ENCODE assay signal across 15 cellular contexts in the genomic region with DNA sequence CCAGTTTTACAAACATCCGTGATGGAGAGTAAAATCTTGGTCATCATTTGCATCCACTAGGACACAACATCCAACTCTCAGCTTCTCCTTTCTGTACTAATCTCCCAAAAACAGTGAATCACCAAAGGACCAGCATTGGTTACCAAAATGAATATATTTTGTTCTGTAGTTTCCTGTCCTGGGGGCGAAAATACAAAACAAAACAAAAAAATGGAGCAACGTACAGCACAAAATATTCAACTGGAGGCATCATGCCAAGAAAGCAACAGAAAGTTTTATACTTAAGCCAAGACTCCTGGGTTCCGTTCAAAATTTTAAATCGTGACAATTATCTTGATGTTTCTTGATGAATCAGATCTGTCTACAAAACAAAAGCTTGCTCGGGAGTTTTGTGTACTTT.
DNase-seq lines count a peak whose midpoint lies in the region; ATAC-seq, FAIRE-seq and TF ChIP-seq lines count a peak whose summit lies in the region.
"Had no signal": no experiment of that assay in that cellular context is flagged by ENCODE, and none has a peak within 500 bp of the region (broad histone marks: within the 10 kb centered on the region; RNA-seq: fewer than 3 reads in every experiment).

No MANE protein-coding gene starts in this region.

- in situ Hi-C loops in mammary epithelial cell (cut with MboI; ENCODE audit: low sequenced_read_pairs in 2 of 2): no loop called here

- dilution Hi-C loops in mammary epithelial cell (cut with HindIII; ENCODE audit: low sequenced_read_pairs): no loop called here
- dilution Hi-C loops in keratinocyte (cut with MboI; ENCODE audit: extremely low pct_ligation_motif_present, low sequenced_read_pairs): no loop called here

- no peak overlapping the region for H3K27ac Mint-ChIP-seq in activated naive CD8-positive, alpha-beta T cell treated with anti-CD3 and anti-CD28 coated beads for 36 hours
- H3K27ac Mint-ChIP-seq: activated CD4-positive, alpha-beta T cell treated with anti-CD3 and anti-CD28 coated beads, Interleukin-2, amount 10 ng/mL, durations not matched to agents 7 days and 5 days; immature natural killer cell; T-cell had no signal

- H3K4me3 Mint-ChIP-seq in activated naive CD8-positive, alpha-beta T cell treated with anti-CD3 and anti-CD28 coated beads for 36 hours: no peak overlapping the region
- H3K4me3 Mint-ChIP-seq: activated CD4-positive, alpha-beta T cell treated with anti-CD3 and anti-CD28 coated beads, Interleukin-2, amount 10 ng/mL, durations not matched to agents 7 days and 5 days; immature natural killer cell; T-cell had no signal

- no TSS peak for BruUV-seq in mammary epithelial cell (replicated peaks; lab: Mats Ljungman, UMichigan)

- no peaks in the 10 kb centered on the region for H4K20me1 ChIP-seq in mammary epithelial cell (ENCODE audit: insufficient read depth, low read length)
- no peaks in the 10 kb centered on the region for H4K20me1 ChIP-seq in keratinocyte (ENCODE audit: control insufficient read depth, extremely low read depth, insufficient read depth, low read length)

- H3K27me3 ChIP-seq in mammary epithelial cell (ENCODE audit: insufficient read depth, low read length) (no peaks in the 10 kb centered on the region), keratinocyte (ENCODE audit: control insufficient read depth, extremely low read depth, insufficient read depth, low read length) (no peaks in the 10 kb centered on the region), upper lobe of right lung (no peaks in the 10 kb centered on the region)
- H3K27me3 ChIP-seq: cardiac muscle cell, Peyer's patch, spleen had no signal

- CTCF ChIA-PET in HEK293 (lab: Yijun Ruan, JAX) (interaction anchor here (0.6 to 0.8 kb wide), 4 partner anchors 129 to 1339 kb away, joined by 3 to 4 read pairs (median 4); no protein-coding TSS in a partner anchor), mammary epithelial cell (lab: Charles Lee; ENCODE audit: low non-redundant PET) (no interaction called here)

- no peaks in the 10 kb centered on the region for H3K4me1 Mint-ChIP-seq in activated naive CD8-positive, alpha-beta T cell treated with anti-CD3 and anti-CD28 coated beads for 36 hours
- H3K4me1 Mint-ChIP-seq: activated CD4-positive, alpha-beta T cell treated with anti-CD3 and anti-CD28 coated beads, Interleukin-2, amount 10 ng/mL, durations not matched to agents 7 days and 5 days; immature natural killer cell; T-cell had no signal

- H3K9me3 Mint-ChIP-seq in activated naive CD8-positive, alpha-beta T cell treated with anti-CD3 and anti-CD28 coated beads for 36 hours: no peaks in the 10 kb centered on the region
- H3K9me3 Mint-ChIP-seq: activated CD4-positive, alpha-beta T cell treated with anti-CD3 and anti-CD28 coated beads, Interleukin-2, amount 10 ng/mL, durations not matched to agents 7 days and 5 days; immature natural killer cell; T-cell had no signal

- POLR2A ChIA-PET in HEK293 (lab: Yijun Ruan, JAX): interaction anchor here (1.1 kb wide), 1 partner anchor 25 kb away, joined by 3 read pairs; no protein-coding TSS in a partner anchor

- intact Hi-C loops in mammary epithelial cell (cut with micrococcal nuclease) (no loop called here), upper lobe of right lung (cut with DNase I) (no loop called here)

- no peaks in the 10 kb centered on the region for H3K9me1 ChIP-seq in keratinocyte (ENCODE audit: control insufficient read depth, extremely low read depth, insufficient read depth, low read length)

- TF ChIP-seq CTCF in HEK293 (tag by site-specific recombination; IDR thresholded peaks at IDR 0.05) (no peak), mammary epithelial cell (conservative IDR thresholded peaks at IDR 0.05 in 1 of 2, IDR thresholded peaks at IDR 0.05 in 1 of 2; ENCODE audit: extremely low read depth in 1 of 2, insufficient read depth in 1 of 2, low read depth in 1 of 2, low read length in 2 of 2) (no peak), keratinocyte (optimal IDR thresholded peaks at IDR 0.05 in 1 of 3, IDR thresholded peaks at IDR 0.05 in 1 of 3, conservative IDR thresholded peaks at IDR 0.05 in 1 of 3; ENCODE audit: extremely low read depth in 1 of 3, insufficient read depth in 2 of 3, low read length in 3 of 3) (no peak), upper lobe of right lung (IDR thresholded peaks at IDR 0.05) (no peak)

- H3K4me1 ChIP-seq in HEK293 (ENCODE audit: control insufficient read depth, insufficient read depth, low read length) (peaks cover 3% of the 10 kb centered on the region; the same call in 1 of the 2 replicates), mammary epithelial cell (ENCODE audit: insufficient read depth, low read length) (peaks cover 8% of the 10 kb centered on the region), keratinocyte (ENCODE audit: control insufficient read depth, extremely low read depth, insufficient read depth, low read length) (peaks cover 15% of the 10 kb centered on the region), upper lobe of right lung (no peaks in the 10 kb centered on the region)
- H3K4me1 ChIP-seq: Peyer's patch, spleen had no signal

- H3K27ac ChIP-seq in HEK293 (ENCODE audit: extremely low read depth, low read depth, low read length): no peak overlapping the region
- no peak overlapping the region for H3K27ac ChIP-seq in mammary epithelial cell (ENCODE audit: insufficient read depth, low read depth, low read length)
- peak overlapping the region; percentile 11 for H3K27ac ChIP-seq in keratinocyte (ENCODE audit: control insufficient read depth, insufficient read depth, low read length)
- no peak overlapping the region for H3K27ac ChIP-seq in upper lobe of right lung
- H3K27ac ChIP-seq: cardiac muscle cell, Peyer's patch had no signal

- no peaks in the 10 kb centered on the region for H3K36me3 Mint-ChIP-seq in activated naive CD8-positive, alpha-beta T cell treated with anti-CD3 and anti-CD28 coated beads for 36 hours
- H3K36me3 Mint-ChIP-seq: immature natural killer cell, T-cell had no signal

- H3K36me3 ChIP-seq in HEK293 (ENCODE audit: control insufficient read depth in 2 of 2, insufficient read depth in 1 of 2, low read length in 2 of 2) (no peaks in the 10 kb centered on the region), mammary epithelial cell (ENCODE audit: insufficient read depth, low read length) (peaks cover 2% of the 10 kb centered on the region), keratinocyte (ENCODE audit: control insufficient read depth in 2 of 2, extremely low read depth in 1 of 2, insufficient read depth in 2 of 2, low read length in 2 of 2) (peaks cover 1 to 5% of the 10 kb centered on the region in 2 experiments), upper lobe of right lung (no peaks in the 10 kb centered on the region)
- H3K36me3 ChIP-seq: cardiac muscle cell, Peyer's patch, spleen had no signal

- peak overlapping the region; percentile 60 for H3K4me2 ChIP-seq in mammary epithelial cell (ENCODE audit: insufficient read depth, low read depth, low read length)
- H3K4me2 ChIP-seq in keratinocyte (ENCODE audit: control insufficient read depth, extremely low read depth, insufficient read depth, low read depth, low read length): peak overlapping the region; percentile 47

- ATAC-seq in upper lobe of right lung (no peak), GM19324 (IDR thresholded peaks at IDR 0.05; ENCODE audit: low FRiP score, unreplicated experiment) (no peak), GM21390 (IDR thresholded peaks at IDR 0.05; ENCODE audit: unreplicated experiment) (no peak)
- ATAC-seq: T-cell had no signal

- H3K79me2 ChIP-seq in mammary epithelial cell (ENCODE audit: insufficient read depth, low read length) (peaks cover 77% of the 10 kb centered on the region), keratinocyte (ENCODE audit: control insufficient read depth, insufficient read depth, low read length) (peaks cover 44% of the 10 kb centered on the region)

- peaks cover 7% of the 10 kb centered on the region for H3K27me3 Mint-ChIP-seq in activated naive CD8-positive, alpha-beta T cell treated with anti-CD3 and anti-CD28 coated beads for 36 hours
- H3K27me3 Mint-ChIP-seq: activated CD4-positive, alpha-beta T cell treated with anti-CD3 and anti-CD28 coated beads, Interleukin-2, amount 10 ng/mL, durations not matched to agents 7 days and 5 days; T-cell had no signal

- DNase-seq in mammary epithelial cell: peak; percentile 50
- no peak for DNase-seq in keratinocyte (ENCODE audit: low read depth, low spot score)
- DNase-seq in upper lobe of right lung: no peak
- no peak for DNase-seq in activated naive CD8-positive, alpha-beta T cell treated with anti-CD3 and anti-CD28 coated beads for 36 hours
- DNase-seq: activated CD4-positive, alpha-beta T cell treated with anti-CD3 and anti-CD28 coated beads, Interleukin-2, amount 10 ng/mL, durations not matched to agents 7 days and 5 days; erythroblast; immature natural killer cell; NCI-H510A; Peyer's patch; spleen; T-cell had no signal

- H3K4me3 ChIP-seq in HEK293 (ENCODE audit: low read depth, low read length) (no peak overlapping the region), mammary epithelial cell (replicated peaks in 1 of 3; ENCODE audit: insufficient read depth in 1 of 3, low read depth in 2 of 3, low read length in 3 of 3) (peak overlapping the region in 1 of 3 experiments; percentile 23), keratinocyte (ENCODE audit: control insufficient read depth in 2 of 3, extremely low read depth in 1 of 3, insufficient read depth in 2 of 3, low read depth in 1 of 3, low read length in 3 of 3) (peak overlapping the region in 1 of 3 experiments; percentile 1), upper lobe of right lung (peak overlapping the region; percentile 12)
- H3K4me3 ChIP-seq: cardiac muscle cell, Peyer's patch, spleen had no signal

- H3K9ac ChIP-seq in mammary epithelial cell (ENCODE audit: insufficient read depth, low read length) (peak overlapping the region; percentile 12), keratinocyte (ENCODE audit: control insufficient read depth, extremely low read depth, insufficient read depth, low read length) (no peak overlapping the region)

- H2AFZ ChIP-seq in mammary epithelial cell (ENCODE audit: low read depth, low read length) (peak overlapping the region; percentile 19), keratinocyte (ENCODE audit: control insufficient read depth, low read length) (no peak overlapping the region)

- no peak for FAIRE-seq in keratinocyte (lab: Jason Lieb, UNC)

- H3K9me3 ChIP-seq in HEK293 (ENCODE audit: control insufficient read depth, insufficient read depth, low read depth, low read length) (no peaks in the 10 kb centered on the region), mammary epithelial cell (replicated peaks; ENCODE audit: insufficient read depth, low read length) (no peaks in the 10 kb centered on the region), keratinocyte (ENCODE audit: control insufficient read depth, low read depth, low read length) (no peaks in the 10 kb centered on the region), upper lobe of right lung (no peaks in the 10 kb centered on the region)
- H3K9me3 ChIP-seq: Peyer's patch, spleen had no signal

- 7% methylated on average over 6 of the region's 6 CpGs for WGBS in mammary epithelial cell (ENCODE audit: low coverage, missing lambda C conversion rate)

TF ChIP-seq in HEK293, 187 proteins besides CTCF, POLR2A, EP300 and RAD21 (continues in another document):
- no peak for TF ChIP-seq ZBTB21 (tag by site-specific recombination; IDR thresholded peaks at IDR 0.05)
